Comparison of ENCODE assay signal across 11 cellular contexts in genomic region chr7:101667399-101667798, GRCh38. TPM values are rescaled to one million over a fixed set of nuclear protein-coding genes. Genes with fewer than 3 reads are reported as not detected.
"Had no signal": no experiment of that assay in that cellular context is flagged by ENCODE, and none has a peak within 500 bp of the region (broad histone marks: within the 10 kb centered on the region; RNA-seq: fewer than 3 reads in every experiment).

No MANE protein-coding gene starts in this region.

- H3K4me1 Mint-ChIP-seq: IgD-negative memory B cell had no signal

- H3K4me3 ChIP-seq: GM23248, HAP-1 had no signal

- H3K9me3 ChIP-seq: HAP-1 had no signal

- H3K27ac ChIP-seq: GM23248, HL-60 had no signal

- DNase-seq: GOT3, H7, HFFc6, KBM-7 had no signal

- FAIRE-seq: HepG2 had no signal

- H3K36me3 ChIP-seq: HAP-1 had no signal

- H3K9me3 Mint-ChIP-seq: HFFc6 had no signal

- H3K36me3 Mint-ChIP-seq: IgD-negative memory B cell had no signal

- H3K27ac Mint-ChIP-seq: HFFc6, IgD-negative memory B cell had no signal

- H2AFZ ChIP-seq: GM23248 had no signal

- H3K4me3 Mint-ChIP-seq: HFFc6, IgD-negative memory B cell had no signal

RNA-seq across cellular contexts. Expression of gene MYL10, which starts 38.3 kb away (rescaled TPM):
- total RNA-seq: GM23248, H4, H7, HepG2, HFFc6, HT1080 had no signal
- polyA plus RNA-seq: GM23248, HepG2, IgD-negative memory B cell had no signal
